ENCODE assay signal across 12 cellular contexts in the genomic region with DNA sequence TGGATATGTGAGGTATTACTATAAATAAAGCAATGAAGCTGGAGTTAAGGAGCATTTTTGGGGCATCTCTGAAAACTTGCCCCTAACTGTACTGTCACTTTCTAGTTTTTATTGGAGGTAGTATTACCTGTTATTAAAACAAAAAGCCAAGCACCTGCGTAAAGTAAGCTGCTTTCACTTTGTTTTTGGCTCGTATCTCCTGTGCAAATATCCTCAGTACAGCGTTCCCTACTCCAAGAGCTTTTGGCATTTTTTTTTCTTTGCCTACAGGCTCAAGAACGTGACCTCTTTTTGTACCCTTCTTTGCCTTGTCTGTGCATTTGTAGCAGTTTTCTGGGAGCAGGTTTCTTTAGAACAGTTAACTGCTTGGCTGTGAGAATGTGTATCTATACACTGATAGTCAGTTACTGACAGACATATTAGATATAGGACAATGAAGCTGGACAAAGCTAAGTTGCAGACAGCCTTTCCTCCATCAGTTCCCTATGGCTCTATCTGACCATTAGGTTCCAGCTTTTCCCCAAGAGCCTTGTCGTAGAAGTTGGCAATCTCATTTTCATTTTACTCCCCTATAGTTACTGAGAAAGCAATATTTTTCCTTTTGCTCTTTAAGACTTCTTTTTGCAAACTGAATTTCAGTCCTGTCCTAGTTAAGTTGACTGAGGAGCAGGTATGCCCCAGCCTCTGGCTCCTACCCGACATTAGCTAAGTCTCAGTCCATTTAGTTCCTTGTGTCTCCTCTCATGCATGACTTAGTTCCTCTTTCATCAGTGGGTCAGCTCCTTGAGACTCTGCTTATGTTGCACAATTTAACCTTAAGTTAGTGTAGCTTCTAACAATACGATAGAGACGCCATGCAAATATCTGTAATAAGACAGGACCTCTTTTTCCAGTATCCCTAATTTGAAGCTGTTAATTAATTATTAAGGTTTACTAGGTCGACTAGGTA. TPM values are rescaled to one million over a fixed set of nuclear protein-coding genes. Genes with fewer than 3 reads are reported as not detected.
A peak's percentile ranks its signal among the peaks of the same experiment; 100 is the strongest.
DNase-seq lines count a peak whose midpoint lies in the region; ATAC-seq and TF ChIP-seq lines count a peak whose summit lies in the region.
"Had no signal": no experiment of that assay in that cellular context is flagged by ENCODE, and none has a peak within 500 bp of the region (broad histone marks: within the 10 kb centered on the region; RNA-seq: fewer than 3 reads in every experiment).

No MANE protein-coding gene starts in this region.

- no peak for TF ChIP-seq POLR2A in esophagus muscularis mucosa (IDR thresholded peaks at IDR 0.05; ENCODE audit: low read depth)

- no peaks in the 10 kb centered on the region for H3K27me3 ChIP-seq in esophagus muscularis mucosa

- 60% methylated on average over 9 of the region's 9 CpGs for WGBS in esophagus muscularis mucosa

- intact Hi-C loops in esophagus muscularis mucosa (cut with DNase I): no loop called here

- H3K9me3 ChIP-seq in esophagus muscularis mucosa: no peaks in the 10 kb centered on the region
- H3K9me3 ChIP-seq: tibial nerve had no signal

- H3K36me3 ChIP-seq in esophagus muscularis mucosa: no peaks in the 10 kb centered on the region
- H3K36me3 ChIP-seq: tibial nerve had no signal

- TF ChIP-seq CTCF in GM10266 (IDR thresholded peaks at IDR 0.05; ENCODE audit: control insufficient read depth, insufficient read depth, low read depth, missing control alignments): no peak
- TF ChIP-seq CTCF in epithelial cell of proximal tubule (conservative IDR thresholded peaks at IDR 0.05; ENCODE audit: low read depth, low read length): no peak
- TF ChIP-seq CTCF in esophagus muscularis mucosa (IDR thresholded peaks at IDR 0.05): no peak

- no peaks in the 10 kb centered on the region for H3K4me1 ChIP-seq in esophagus muscularis mucosa
- H3K4me1 ChIP-seq: tibial nerve had no signal

- no peak for TF ChIP-seq EP300 in esophagus muscularis mucosa (IDR thresholded peaks at IDR 0.05)

- DNase-seq in GM10266 (ENCODE audit: extremely low spot score) (peak; percentile 17), epithelial cell of proximal tubule (ENCODE audit: low read depth) (peak; percentile 52), HT-29 (ENCODE audit: low spot score) (no peak), esophagus muscularis mucosa (ENCODE audit: extremely low spot score) (no peak), ecto neural progenitor cell (ENCODE audit: low spot score) (no peak)
- DNase-seq: activated CD4-positive, alpha-beta memory T cell treated with anti-CD3 and anti-CD28 coated beads, Interleukin-2, amount 10 ng/mL, durations not matched to agents 7 days and 5 days; DND-41; NCI-H1048 had no signal

- no peak overlapping the region for H3K27ac ChIP-seq in esophagus muscularis mucosa (replicated peaks in 1 of 4)
- H3K27ac ChIP-seq: tibial nerve had no signal

- H3K4me3 ChIP-seq in epithelial cell of proximal tubule (ENCODE audit: low read depth, low read length): peak overlapping the region; percentile 24
- no peak overlapping the region for H3K4me3 ChIP-seq in esophagus muscularis mucosa
- H3K4me3 ChIP-seq: tibial nerve had no signal

- ATAC-seq in GM21390 (IDR thresholded peaks at IDR 0.05; ENCODE audit: unreplicated experiment): peak; percentile 100
- ATAC-seq in HG03432 (IDR thresholded peaks at IDR 0.05; ENCODE audit: unreplicated experiment): peak; percentile 100
- no peak for ATAC-seq in SK-N-SH treated with all-trans-retinoic acid at 6 μM for 48 hours

TF ChIP-seq in SK-N-SH treated with all-trans-retinoic acid at 6 μM for 48 hours, 23 proteins besides CTCF, POLR2A, EP300 and RAD21:
- TF ChIP-seq ARNTL (CRISPR knock-in tag; IDR thresholded peaks at IDR 0.05; ENCODE audit: borderline replicate concordance, low read depth): no peak

RNA-seq across cellular contexts. Expression of a gene that starts 15.3 kb away (rescaled TPM):
- 23.2 and 26.7 TPM in 2 replicates for total RNA-seq in epithelial cell of proximal tubule
- 6.4 and 7.5 TPM in 2 replicates for total RNA-seq in HT-29 (2014; rRNA removed; shearing (Covaris generic))
- 10 to 100 TPM in 1 of 4 donors, 1 to 10 TPM in 3; 8.0 to 10.1 (median 9.7) TPM for total RNA-seq in esophagus muscularis mucosa

Comparison
In these comparisons a context has a peak if more than half of its experiments do, and no peak if none do; other contexts are left out.
1. DNase-seq: peak in GM10266 (single experiment) and epithelial cell of proximal tubule (single experiment); none in HT-29 (single experiment), esophagus muscularis mucosa (single experiment) and ecto neural progenitor cell (single experiment).